Comparison of ENCODE assay signal across 14 cellular contexts in the genomic region with DNA sequence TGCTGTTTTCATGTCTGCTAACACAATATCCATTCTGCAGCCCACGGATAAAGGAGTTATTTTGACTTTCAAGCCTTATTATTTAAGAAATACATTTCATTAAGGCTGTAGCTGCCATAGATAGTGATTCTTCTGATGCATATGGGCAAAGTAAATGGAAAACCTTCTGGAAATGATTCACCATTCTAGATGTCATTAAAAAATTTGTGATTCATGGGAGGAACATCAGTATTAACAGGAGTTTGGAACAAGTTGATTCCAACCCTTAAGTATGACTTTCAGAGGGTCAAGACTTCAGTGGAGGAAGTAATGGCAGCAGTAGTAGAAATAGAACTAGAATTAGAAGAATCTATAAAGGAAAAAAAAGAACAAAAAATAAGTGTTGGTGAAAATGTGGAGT. TPM values are rescaled to one million over a fixed set of nuclear protein-coding genes. Genes with fewer than 3 reads are reported as not detected.
DNase-seq lines count a peak whose midpoint lies in the region; ATAC-seq and TF ChIP-seq lines count a peak whose summit lies in the region.
"Had no signal": no experiment of that assay in that cellular context is flagged by ENCODE, and none has a peak within 500 bp of the region (broad histone marks: within the 10 kb centered on the region; RNA-seq: fewer than 3 reads in every experiment).

No MANE protein-coding gene starts in this region.

- peaks cover 2% of the 10 kb centered on the region for H3K4me1 Mint-ChIP-seq in T-helper 17 cell
- H3K4me1 Mint-ChIP-seq: CD14-positive monocyte; CD4-positive, alpha-beta memory T cell had no signal

- CTCF ChIA-PET in PC-3 (lab: Charles Lee), result no interaction called here

- H3K4me3 ChIP-seq in GM23248 (no peak overlapping the region), PC-3 (ENCODE audit: low read length) (no peak overlapping the region), heart left ventricle (no peak overlapping the region)
- H3K4me3 ChIP-seq: BLaER1 had no signal

- H3K27ac ChIP-seq in GM23248, result no peak overlapping the region
- no peak overlapping the region for H3K27ac ChIP-seq in PC-3 (ENCODE audit: low read length)
- H3K27ac ChIP-seq in heart left ventricle, result no peak overlapping the region
- H3K27ac ChIP-seq: BLaER1 had no signal

- H3K36me3 Mint-ChIP-seq in T-helper 17 cell (ENCODE audit: low read depth), result peaks cover 14% of the 10 kb centered on the region

- intact Hi-C loops in PC-3 (cut with micrococcal nuclease), result no loop called here
- intact Hi-C loops in head of caudate nucleus (cut with DNase I), result no loop called here
- intact Hi-C loops in heart left ventricle (cut with DNase I), result no loop called here

- H3K27me3 ChIP-seq in GM23248 (replicated peaks; ENCODE audit: insufficient read depth) (no peaks in the 10 kb centered on the region), PC-3 (ENCODE audit: low read length) (no peaks in the 10 kb centered on the region), heart left ventricle (no peaks in the 10 kb centered on the region)
- H3K27me3 ChIP-seq: BLaER1 had no signal

- H3K79me2 ChIP-seq in GM23248 (ENCODE audit: insufficient read depth) (no peaks in the 10 kb centered on the region), PC-3 (ENCODE audit: low read length) (no peaks in the 10 kb centered on the region)

- H3K4me1 ChIP-seq in GM23248 (ENCODE audit: insufficient read depth) (peaks cover 16% of the 10 kb centered on the region), PC-3 (ENCODE audit: insufficient read depth, low read length) (peaks cover 6% of the 10 kb centered on the region), heart left ventricle (peaks cover 0 to 8% (median 2%) of the 10 kb centered on the region in 12 donors)
- H3K4me1 ChIP-seq: BLaER1 had no signal

- TF ChIP-seq POLR2A in heart left ventricle (IDR thresholded peaks at IDR 0.05), result no peak

- TF ChIP-seq CTCF in PC-3 (conservative IDR thresholded peaks at IDR 0.05; ENCODE audit: low read depth, low read length) (no peak), heart left ventricle (IDR thresholded peaks at IDR 0.05) (no peak)

- H3K4me3 Mint-ChIP-seq in T-helper 17 cell, result no peak overlapping the region
- H3K4me3 Mint-ChIP-seq: CD14-positive monocyte; CD4-positive, alpha-beta memory T cell had no signal

- no peaks in the 10 kb centered on the region for H3K27me3 Mint-ChIP-seq in T-helper 17 cell
- H3K27me3 Mint-ChIP-seq: CD4-positive, alpha-beta memory T cell had no signal

- POLR2A ChIA-PET in PC-3 (lab: Charles Lee; ENCODE audit: unreplicated experiment), result no interaction called here

- H2AFZ ChIP-seq in GM23248, result no peak overlapping the region
- H2AFZ ChIP-seq in PC-3 (ENCODE audit: low read length), result no peak overlapping the region

- H3K9me2 ChIP-seq in GM23248 (ENCODE audit: insufficient read depth), result no peaks in the 10 kb centered on the region
- H3K9me2 ChIP-seq in PC-3 (replicated peaks; ENCODE audit: low read length), result no peaks in the 10 kb centered on the region

- BruUV-seq in PC-3 (replicated peaks; lab: Mats Ljungman, UMichigan), result no TSS peak

- H3K9me3 ChIP-seq in GM23248 (ENCODE audit: low read depth) (no peaks in the 10 kb centered on the region), PC-3 (ENCODE audit: low read length) (no peaks in the 10 kb centered on the region), heart left ventricle (no peaks in the 10 kb centered on the region), T-helper 17 cell (ENCODE audit: control insufficient read depth, low read length, poor library complexity, severe bottlenecking) (no peaks in the 10 kb centered on the region)
- H3K9me3 ChIP-seq: BLaER1 had no signal

- no peak overlapping the region for H3K4me2 ChIP-seq in GM23248 (ENCODE audit: unreplicated experiment)
- no peak overlapping the region for H3K4me2 ChIP-seq in PC-3 (ENCODE audit: low read length)
- H3K4me2 ChIP-seq: BLaER1 had no signal

- peak; percentile 50 for DNase-seq in EH (ENCODE audit: low read depth)
- DNase-seq in GM23248, result peak; percentile 39
- peak; percentile 11 for DNase-seq in PC-3
- peak; percentile 18 for DNase-seq in kidney tubule cell (ENCODE audit: low spot score)
- DNase-seq in head of caudate nucleus, result no peak
- no peak for DNase-seq in heart left ventricle
- DNase-seq in T-helper 17 cell, result no peak
- DNase-seq: 8988T; CD4-positive, alpha-beta memory T cell; DMS153; GOT3; H7 had no signal

- H3K27ac Mint-ChIP-seq in T-helper 17 cell, result no peak overlapping the region

- H4K20me1 ChIP-seq in GM23248 (ENCODE audit: insufficient read depth), result no peaks in the 10 kb centered on the region
- H4K20me1 ChIP-seq in PC-3 (ENCODE audit: low read length), result no peaks in the 10 kb centered on the region

- H3K36me3 ChIP-seq in GM23248 (ENCODE audit: low read depth) (peaks cover 4% of the 10 kb centered on the region; the same call in 1 of the 2 replicates), PC-3 (ENCODE audit: low read depth, low read length) (peaks cover 46% of the 10 kb centered on the region), heart left ventricle (peaks cover 2 to 69% (median 50%) of the 10 kb centered on the region in 9 donors)

- ATAC-seq in PC-3 (peak; percentile 24; the same call in 1 of the 2 replicates), heart left ventricle (no peak), T-helper 17 cell (no peak)

- H3F3A ChIP-seq in GM23248 (ENCODE audit: insufficient read depth), result peaks cover 21% of the 10 kb centered on the region
- H3F3A ChIP-seq in PC-3 (ENCODE audit: low read length, unreplicated experiment), result no peaks in the 10 kb centered on the region

- 91 to 95% methylated on average over 1 of the region's 1 CpG for WGBS in GM23248 (ENCODE audit: low coverage in 1 of 2, low lambda C conversion rate in 2 of 2, missing lambda C conversion rate in 2 of 2), 2 experiments
- 92 to 100% (median 96%) methylated on average over 1 of the region's 1 CpG for WGBS in heart left ventricle, 4 donors

- no peak overlapping the region for H3K9ac ChIP-seq in GM23248
- no peak overlapping the region for H3K9ac ChIP-seq in PC-3 (ENCODE audit: low read length)
- H3K9ac ChIP-seq: BLaER1 had no signal

- in situ Hi-C loops in GM23248 (cut with MboI), result loop anchor here (25.0 kb wide), 1 partner anchor 170 kb away; the partner anchor contains the start of gene ST3GAL5

RNA-seq across cellular contexts. Expression of gene POLR1A, which starts 48.8 kb away (rescaled TPM):
- 13.0 and 17.6 TPM in 2 replicates for total RNA-seq in GM23248 (2014; rRNA removed; shearing (Covaris generic))
- polyA plus RNA-seq in GM23248 (2016; fragmentation: Nextera tagmentation; extraction: Ambion mirVana), result 7.3 and 8.9 TPM in 2 replicates
- 25.1 and 36.5 TPM in 2 replicates for total RNA-seq in PC-3 (2014; rRNA removed)
- total RNA-seq in heart left ventricle, result 10 to 100 TPM; 14.6 to 25.4 (median 20.8) TPM
- polyA plus RNA-seq in heart left ventricle, result 10 to 100 TPM in 1 of 2 donors, 1 to 10 TPM in 1; 4.2 to 10.1 TPM
- 10 to 100 TPM; 17.7 to 19.2 TPM for total RNA-seq in T-helper 17 cell

RNA-seq across cellular contexts. Expression of gene PTCD3, which starts 49.1 kb away (rescaled TPM):
- 62.6 and 65.4 TPM in 2 replicates for total RNA-seq in GM23248 (2014; rRNA removed; shearing (Covaris generic))
- polyA plus RNA-seq in GM23248 (2016; fragmentation: Nextera tagmentation; extraction: Ambion mirVana), result 59.3 and 63.5 TPM in 2 replicates
- 75.6 and 94.7 TPM in 2 replicates for total RNA-seq in PC-3 (2014; rRNA removed)
- 100 to 1,000 TPM in 8 of 9 donors, 10 to 100 TPM in 1; 99.3 to 210 (median 125) TPM for total RNA-seq in heart left ventricle
- 10 to 100 TPM; 25.0 to 46.4 TPM for polyA plus RNA-seq in heart left ventricle
- 100 to 1,000 TPM; 111 to 142 TPM for total RNA-seq in T-helper 17 cell

Comparison
In these comparisons a context has a peak if more than half of its experiments do, and no peak if none do; other contexts are left out.
1. DNase-seq: peak in EH (single experiment), GM23248 (single experiment), PC-3 (single experiment) and kidney tubule cell (single experiment); none in head of caudate nucleus (0 of 42), heart left ventricle (0 of 5) and T-helper 17 cell (0 of 3).